In genomic region chr18:1806884-1807615, GRCh38 we compare ENCODE assay signal across 30 cellular contexts.
DNase-seq lines count a peak whose midpoint lies in the region; ATAC-seq and TF ChIP-seq lines count a peak whose summit lies in the region.
"Had no signal": no experiment of that assay in that cellular context is flagged by ENCODE, and none has a peak within 500 bp of the region (broad histone marks: within the 10 kb centered on the region; RNA-seq: fewer than 3 reads in every experiment).

No MANE protein-coding gene starts in this region.

- no peak overlapping the region for H3K9ac ChIP-seq in H9 (ENCODE audit: extremely low read depth, insufficient read length, low read length)
- H3K9ac ChIP-seq: SK-N-SH had no signal

- no peak overlapping the region for H3K4ac ChIP-seq in H9 (ENCODE audit: low read depth, low read length)

- no peak for ATAC-seq in RWPE2 (ENCODE audit: low read depth)
- no peak for ATAC-seq in HG03025 (IDR thresholded peaks at IDR 0.05; ENCODE audit: low FRiP score, unreplicated experiment)
- no peak for ATAC-seq in GM21381 (IDR thresholded peaks at IDR 0.05; ENCODE audit: unreplicated experiment)
- ATAC-seq in HG02678 (IDR thresholded peaks at IDR 0.05; ENCODE audit: unreplicated experiment): no peak
- ATAC-seq: activated CD8-positive, alpha-beta T cell treated with anti-CD3 and anti-CD28 coated beads for 36 hours; activated T-helper 17 cell treated with anti-CD3 and anti-CD28 coated beads, Interleukin-2, amount 50 U/mL, for 72 hours; body of pancreas; effector memory CD8-positive, alpha-beta T cell; left ventricle myocardium superior; psoas muscle had no signal

- peaks cover 3 to 5% of the 10 kb centered on the region in 2 experiments; a peak in 3 of 5 replicates for H3K9me3 Mint-ChIP-seq in H9

- no peak overlapping the region for H3K4me2 ChIP-seq in H9 (ENCODE audit: insufficient read depth, insufficient read length, low read length)
- H3K4me2 ChIP-seq: SK-N-SH had no signal

- H3K23ac ChIP-seq in H9 (ENCODE audit: insufficient read length, low read depth, low read length): no peak overlapping the region

- H3K27me3 ChIP-seq in H9 (ENCODE audit: insufficient read depth, low read length) (no peaks in the 10 kb centered on the region), RWPE2 (ENCODE audit: insufficient read depth, poor library complexity, severe bottlenecking) (peaks cover 2% of the 10 kb centered on the region)
- H3K27me3 ChIP-seq: BE2C, body of pancreas, sigmoid colon, stomach had no signal

- H3K27ac Mint-ChIP-seq in H9: no peak overlapping the region
- H3K27ac Mint-ChIP-seq: activated CD8-positive, alpha-beta T cell treated with anti-CD3 and anti-CD28 coated beads for 36 hours; activated T-helper 17 cell treated with anti-CD3 and anti-CD28 coated beads, Interleukin-2, amount 50 U/mL, for 72 hours; effector memory CD8-positive, alpha-beta T cell; IgD-negative memory B cell had no signal

- H3K4me3 ChIP-seq in RWPE2 (ENCODE audit: severe bottlenecking): no peak overlapping the region
- H3K4me3 ChIP-seq: body of pancreas, psoas muscle, sigmoid colon, stomach had no signal

- H3K4me3 Mint-ChIP-seq in H9: no peak overlapping the region
- H3K4me3 Mint-ChIP-seq: activated CD8-positive, alpha-beta T cell treated with anti-CD3 and anti-CD28 coated beads for 36 hours; activated T-helper 17 cell treated with anti-CD3 and anti-CD28 coated beads, Interleukin-2, amount 50 U/mL, for 72 hours; central memory CD8-positive, alpha-beta T cell; effector memory CD8-positive, alpha-beta T cell; IgD-negative memory B cell had no signal

- H3K36me3 Mint-ChIP-seq in H9 (ENCODE audit: insufficient read depth in 1 of 3, low read depth in 3 of 3): peaks cover 0 to 4% (median 0%) of the 10 kb centered on the region in 3 experiments; a peak in 2 of 7 replicates
- H3K36me3 Mint-ChIP-seq: IgD-negative memory B cell had no signal

- no peaks in the 10 kb centered on the region for H3K27me3 Mint-ChIP-seq in H9 (ENCODE audit: low read depth)
- H3K27me3 Mint-ChIP-seq: activated CD8-positive, alpha-beta T cell treated with anti-CD3 and anti-CD28 coated beads for 36 hours; activated T-helper 17 cell treated with anti-CD3 and anti-CD28 coated beads, Interleukin-2, amount 50 U/mL, for 72 hours; central memory CD8-positive, alpha-beta T cell; effector memory CD8-positive, alpha-beta T cell; IgD-negative memory B cell had no signal

- no peak overlapping the region for H4K91ac ChIP-seq in H9 (ENCODE audit: insufficient read length, low read depth, low read length)

- no peak overlapping the region for H3K27ac ChIP-seq in 22Rv1
- H3K27ac ChIP-seq in H9 (ENCODE audit: insufficient read length, low read depth, low read length): no peak overlapping the region
- H3K27ac ChIP-seq in RWPE2 (ENCODE audit: poor library complexity, severe bottlenecking): no peak overlapping the region
- H3K27ac ChIP-seq: body of pancreas, psoas muscle, sigmoid colon, stomach had no signal

- H3K4me1 ChIP-seq in H9 (ENCODE audit: insufficient read depth, low read length): no peaks in the 10 kb centered on the region
- no peaks in the 10 kb centered on the region for H3K4me1 ChIP-seq in RWPE2 (ENCODE audit: insufficient read depth, poor library complexity, severe bottlenecking)
- H3K4me1 ChIP-seq: BE2C, body of pancreas, psoas muscle, sigmoid colon, stomach had no signal

- no peak overlapping the region for H2AK5ac ChIP-seq in H9 (ENCODE audit: insufficient read length, low read length)

- no peak overlapping the region for H3T11ph ChIP-seq in H9 (ENCODE audit: low read length)

- WGBS in H9 (ENCODE audit: extremely low coverage, insufficient read length, low lambda C conversion rate): no CpG with 5 or more reads among the region's 7 CpGs

- no peak overlapping the region for H3K14ac ChIP-seq in H9 (ENCODE audit: insufficient read depth, low read length)

- no peaks in the 10 kb centered on the region for H3K4me1 Mint-ChIP-seq in H9
- H3K4me1 Mint-ChIP-seq: activated T-helper 17 cell treated with anti-CD3 and anti-CD28 coated beads, Interleukin-2, amount 50 U/mL, for 72 hours; central memory CD8-positive, alpha-beta T cell; IgD-negative memory B cell had no signal

- no peaks in the 10 kb centered on the region for H3K36me3 ChIP-seq in RWPE2 (ENCODE audit: low read depth)
- H3K36me3 ChIP-seq: BE2C, sigmoid colon, stomach had no signal

- TF ChIP-seq CTCF in 22Rv1 (IDR thresholded peaks at IDR 0.05) (peak; percentile 19), H9 (conservative IDR thresholded peaks at IDR 0.05) (peak; percentile 53), RWPE2 (IDR thresholded peaks at IDR 0.05; ENCODE audit: poor library complexity, severe bottlenecking) (peak; percentile 5)

- no peak overlapping the region for H2BK12ac ChIP-seq in H9 (ENCODE audit: insufficient read length, low read depth, low read length)

- H4K20me1 ChIP-seq in H9 (ENCODE audit: control insufficient read depth, insufficient read depth, insufficient read length): no peaks in the 10 kb centered on the region

- no peak overlapping the region for H2AFZ ChIP-seq in H9 (ENCODE audit: low read length)

- H3K79me1 ChIP-seq in H9 (ENCODE audit: insufficient read depth, low read depth, low read length, poor library complexity, severe bottlenecking): no peaks in the 10 kb centered on the region

- no peak overlapping the region for H2BK15ac ChIP-seq in H9 (ENCODE audit: low read depth, low read length)

- H2BK120ac ChIP-seq in H9 (ENCODE audit: low read depth, low read length, poor library complexity, severe bottlenecking): no peak overlapping the region

- H3K56ac ChIP-seq in H9 (ENCODE audit: insufficient read length, low read depth, low read length): no peak overlapping the region

- H3K9me3 ChIP-seq in H9 (ENCODE audit: control insufficient read depth, low read depth, low read length) (no peaks in the 10 kb centered on the region), RWPE2 (ENCODE audit: severe bottlenecking) (no peaks in the 10 kb centered on the region)
- H3K9me3 ChIP-seq: BE2C, body of pancreas, psoas muscle, sigmoid colon, SK-N-SH had no signal

- no peak overlapping the region for H4K5ac ChIP-seq in H9 (ENCODE audit: insufficient read length, low read depth, low read length)

- H3K79me2 ChIP-seq in H9 (ENCODE audit: insufficient read depth, low read length): no peaks in the 10 kb centered on the region

- H2BK5ac ChIP-seq in H9 (ENCODE audit: insufficient read length, low read length): no peak overlapping the region

- H2BK20ac ChIP-seq in H9 (ENCODE audit: low read depth, low read length, poor library complexity, severe bottlenecking): no peak overlapping the region

- H3K23me2 ChIP-seq in H9 (ENCODE audit: insufficient read length, low read depth, low read length, poor library complexity, severe bottlenecking): no peaks in the 10 kb centered on the region

- no peak overlapping the region for H4K8ac ChIP-seq in H9 (replicated peaks; ENCODE audit: insufficient read length, low read depth, low read length)

- DNase-seq in H9: no peak
- no peak for DNase-seq in RWPE2 (ENCODE audit: low spot score)
- peak; percentile 1 for DNase-seq in iPS DF 19.7 (ENCODE audit: low read depth, low spot score)
- DNase-seq: activated CD4-positive, alpha-beta T cell treated with anti-CD3 and anti-CD28 coated beads for 1 hour; activated CD8-positive, alpha-beta T cell treated with anti-CD3 and anti-CD28 coated beads for 36 hours; activated naive CD4-positive, alpha-beta T cell treated with anti-CD3 and anti-CD28 coated beads, Interleukin-2, amount 50 U/mL, for 16 hours; BE2C; body of pancreas; effector memory CD8-positive, alpha-beta T cell; glutamatergic neuron; kidney; left ventricle myocardium superior; NCI-H2029 treated with DMSO at 0.1 percent for 48 hours; NCI-H345; NCI-H748 treated with DMSO at 0.1 percent for 48 hours; nucleus accumbens; psoas muscle; sigmoid colon; SK-N-SH; stimulated activated CD4-positive, alpha-beta T cell treated with anti-CD3 and anti-CD28 coated beads, Interleukin-12 subunit alpha, Interleukin-12 subunit beta, amount 100 ng/mL, for 4 hours; stimulated activated CD4-positive, alpha-beta T cell treated with anti-CD3 and anti-CD28 coated beads, Interleukin-4, amount 100 ng/mL, for 1 hour; stomach; T-helper 2 cell had no signal

- no peak overlapping the region for H3K18ac ChIP-seq in H9 (ENCODE audit: insufficient read length, low read depth, low read length)
